Comparison of ENCODE assay signal across 28 cellular contexts in genomic region chr7:139439375-139439774, GRCh38. TPM values are rescaled to one million over a fixed set of nuclear protein-coding genes. Genes with fewer than 3 reads are reported as not detected.
DNase-seq lines count a peak whose midpoint lies in the region; ATAC-seq, FAIRE-seq and TF ChIP-seq lines count a peak whose summit lies in the region.
"Had no signal": no experiment of that assay in that cellular context is flagged by ENCODE, and none has a peak within 500 bp of the region (broad histone marks: within the 10 kb centered on the region; RNA-seq: fewer than 3 reads in every experiment).

No MANE protein-coding gene starts in this region.

- no peak overlapping the region for H2AFZ ChIP-seq in K562 (ENCODE audit: low read depth, low read length)

- H3K36me3 ChIP-seq in K562 (ENCODE audit: control insufficient read depth, insufficient read depth, low read length) (no peaks in the 10 kb centered on the region), SJCRH30 (0 out of 2 replicates have a peak, but pooled peaks cover 1% of the 10 kb centered on the region)
- H3K36me3 ChIP-seq: MG63 had no signal

- 41% methylated on average over 7 of the region's 7 CpGs for WGBS in K562 (ENCODE audit: insufficient coverage, low coverage, missing lambda C conversion rate)

- H3K4me3 ChIP-seq in K562 (no peak overlapping the region), SJCRH30 (no peak overlapping the region)
- H3K4me3 ChIP-seq: MG63 had no signal

- ATAC-seq in K562 (no peak), sciatic nerve (no peak)
- ATAC-seq: HepG2, PC-3 had no signal

- CTCF ChIA-PET in RWPE1 (lab: Yijun Ruan, JAX) (no interaction called here), K562 (lab: Yijun Ruan, JAX; ENCODE audit: low intra/inter-chr PET ratio) (interaction anchor here (0.7 kb wide), 1 partner anchor 1180 kb away, joined by 3 read pairs; no protein-coding TSS in a partner anchor)

- no peak overlapping the region for H3K4me2 ChIP-seq in K562 (ENCODE audit: insufficient read depth, low read length)

- H3K9ac ChIP-seq in K562 (ENCODE audit: insufficient read depth in 1 of 2, low read depth in 2 of 2, low read length in 2 of 2): 0 out of 4 replicates have a peak overlapping the region, but pooled peaks of 1 of the 2 experiments have one; percentile 16

- H3K4me1 ChIP-seq in K562 (replicated peaks in 1 of 2; ENCODE audit: control insufficient read depth in 2 of 2, insufficient read depth in 2 of 2, low read length in 2 of 2) (peaks cover 0 to 3% of the 10 kb centered on the region in 2 experiments; a peak in 1 of 5 replicates), SJCRH30 (no peaks in the 10 kb centered on the region; the same call in 1 of the 2 replicates)

- TF ChIP-seq EP300 in K562 (IDR thresholded peaks at IDR 0.05; ENCODE audit: low read length): no peak

- POLR2A ChIA-PET in RWPE1 (lab: Yijun Ruan, JAX; ENCODE audit: low non-redundant PET): no interaction called here
- POLR2A ChIA-PET in K562 (lab: Yijun Ruan, JAX): interaction anchor here (1.0 kb wide), 1 partner anchor 14 kb away, joined by 3 read pairs; no protein-coding TSS in a partner anchor

- H3K79me2 ChIP-seq in K562 (ENCODE audit: control insufficient read depth, insufficient read depth, low read length): no peaks in the 10 kb centered on the region

- FAIRE-seq in K562 (lab: Jason Lieb, UNC) (no peak), RCC 7860 (lab: Jason Lieb, UNC) (no peak)
- FAIRE-seq: GM12891, HepG2 had no signal

- H3K27me3 ChIP-seq in K562 (ENCODE audit: control insufficient read depth in 2 of 2, insufficient read depth in 2 of 2, low read length in 2 of 2) (peaks cover 0 to 3% of the 10 kb centered on the region in 2 experiments; a peak in 1 of 5 replicates), SJCRH30 (no peaks in the 10 kb centered on the region)
- H3K27me3 ChIP-seq: MG63 had no signal

- no peaks in the 10 kb centered on the region for H3K9me1 ChIP-seq in K562 (ENCODE audit: control insufficient read depth, insufficient read depth, low read length)

- intact Hi-C loops in K562 (cut with micrococcal nuclease) (loop anchor here (10.0 kb wide), 1 partner anchor 115 kb away; no protein-coding TSS in a partner anchor), sciatic nerve (cut with DNase I) (no loop called here)

- H3K27ac ChIP-seq in RWPE1 (peak overlapping the region; percentile 59), K562 (ENCODE audit: extremely low read depth, low read depth, low read length) (no peak overlapping the region), SJCRH30 (no peak overlapping the region)

- BruUV-seq in K562 (replicated peaks; lab: Mats Ljungman, UMichigan): no TSS peak

- DNase-seq in RWPE1 (ENCODE audit: low spot score) (no peak), K562 (ENCODE audit: extremely low read depth in 1 of 4, low spot score in 3 of 4) (no peak), mesenteric fat pad (ENCODE audit: low spot score) (peak; percentile 72), sciatic nerve (ENCODE audit: low spot score) (no peak), hypothalamus (lab: John Stamatoyannopoulos, UW) (no peak), RCC 7860 (ENCODE audit: low spot score) (no peak), SJCRH30 (no peak)
- DNase-seq: C1 segment of cervical spinal cord; CD4-positive, alpha-beta memory T cell; DMS79; GF-D8; MG63; NCI-H1105 treated with DMSO at 0.1 percent for 48 hours; NCI-H146; NCI-H1930; NCI-H446; NCI-H524 treated with DMSO at 0.1 percent for 48 hours; NCI-H774; PC-3; SHP77 had no signal

- no peak for TF ChIP-seq RAD21 in K562 (CRISPR knock-in tag; conservative IDR thresholded peaks at IDR 0.05 in 1 of 2, IDR thresholded peaks at IDR 0.05 in 1 of 2)

- TF ChIP-seq CTCF in RWPE1 (conservative IDR thresholded peaks at IDR 0.05; ENCODE audit: low read depth) (no peak), K562 (IDR thresholded peaks at IDR 0.05 in 2 of 3, conservative IDR thresholded peaks at IDR 0.05 in 1 of 3; ENCODE audit: insufficient read depth in 2 of 3, low read depth in 1 of 3, low read length in 3 of 3) (no peak)

- in situ Hi-C loops in K562 (cut with MboI): no loop called here

- no peaks in the 10 kb centered on the region for H3K9me3 ChIP-seq in K562 (replicated peaks; ENCODE audit: control insufficient read depth, insufficient read depth, low read depth, low read length)
- no peaks in the 10 kb centered on the region for H3K9me3 ChIP-seq in SJCRH30 (replicated peaks)
- H3K9me3 ChIP-seq: Caco-2, MG63 had no signal

- TF ChIP-seq POLR2A in K562 (conservative IDR thresholded peaks at IDR 0.05): no peak

- no peaks in the 10 kb centered on the region for H4K20me1 ChIP-seq in K562 (replicated peaks; ENCODE audit: control insufficient read depth, insufficient read depth, low read length)

TF ChIP-seq in K562, 482 proteins besides CTCF, POLR2A, EP300 and RAD21:
- TF ChIP-seq HDAC6 (IDR thresholded peaks at IDR 0.05; ENCODE audit: low read depth, low read length) (0 out of 2 replicates have a peak, but pooled peaks have one; percentile 38), TCF3 (CRISPR knock-in tag; IDR thresholded peaks at IDR 0.05) (no peak), OTX1 (CRISPR knock-in tag; IDR thresholded peaks at IDR 0.05) (0 out of 2 replicates have a peak, but pooled peaks have one; percentile 15), ZBTB43 (CRISPR knock-in tag; IDR thresholded peaks at IDR 0.05) (no peak), TRIM25 (IDR thresholded peaks at IDR 0.05; ENCODE audit: borderline replicate concordance) (no peak), CBX1 (IDR thresholded peaks at IDR 0.05; ENCODE audit: low read depth) (no peak), SPI1 (IDR thresholded peaks at IDR 0.05; ENCODE audit: borderline replicate concordance, low read depth, low read length) (peak; percentile 32; the same call in 1 of the 2 replicates), USF1 (CRISPR knock-in tag; IDR thresholded peaks at IDR 0.05) (0 out of 2 replicates have a peak, but pooled peaks have one; percentile 27), ZNF507 (tag; conservative IDR thresholded peaks at IDR 0.05) (no peak), ZNF133 (CRISPR knock-in tag; IDR thresholded peaks at IDR 0.05) (no peak)

RNA-seq across cellular contexts. Expression of gene KLRG2, which starts 44.1 kb away (rescaled TPM):
- not detected in 2 replicates for total RNA-seq in K562 (2011; cell fraction: chromatin; rRNA removed; ENCODE audit: low replicate concordance)
- not detected in 2 replicates for total RNA-seq in K562 (2011; cell fraction: nucleolus; rRNA removed)
- total RNA-seq in K562 (2011; cell fraction: nucleoplasm; rRNA removed): not detected in 2 replicates
- total RNA-seq in K562 (2014; rRNA removed) (not detected in 2 replicates), K562 (2014; rRNA removed; fragmentation: Illumina TruSeq; extraction: Trizol) (not detected in 2 replicates), K562 (2015; rRNA removed; fragmentation: Illumina TruSeq; extraction: Trizol) (not detected in 2 replicates), K562 (2021) (not detected in 2 replicates), mesenteric fat pad (not detected), sciatic nerve (9.0 TPM)
- polyA plus RNA-seq in K562 (2011; rRNA removed) (not detected in 2 replicates), K562 (2014; fragmentation: Illumina TruSeq; extraction: Trizol) (not detected in 2 replicates), K562 (2014; fragmentation: Nextera tagmentation; extraction: Ambion mirVana) (not detected), K562 (2014; rRNA removed) (not detected in 2 replicates)
- not detected in 2 replicates for polyA plus RNA-seq in K562 (2011; cell fraction: cytosol; rRNA removed)
- polyA plus RNA-seq in K562 (2011; cell fraction: nucleus; rRNA removed): not detected in 2 replicates
- polyA plus RNA-seq in K562 (2012): 0.04 TPM in 1 of 2 replicates, not detected in the other
- polyA minus RNA-seq in K562 (2011; rRNA and poly(A)+ RNA removed): not detected in 2 replicates
- polyA minus RNA-seq in K562 (2011; cell fraction: cytosol; rRNA and poly(A)+ RNA removed): not detected in 2 replicates
- not detected in 2 replicates for polyA minus RNA-seq in K562 (2011; cell fraction: nucleus; rRNA and poly(A)+ RNA removed)
- 0.06 TPM in 1 of 2 replicates, not detected in the other for total RNA-seq in SJCRH30 (2014; rRNA removed; shearing (Covaris generic))
- total RNA-seq: A673; CD4-positive, alpha-beta memory T cell; H4; HepG2; HT1080; LHCN-M2; RPMI7951 had no signal
- polyA plus RNA-seq: CD4-positive, alpha-beta memory T cell; HepG2 had no signal
